22 cellular contexts compared by ENCODE assay signal in the genomic region with DNA sequence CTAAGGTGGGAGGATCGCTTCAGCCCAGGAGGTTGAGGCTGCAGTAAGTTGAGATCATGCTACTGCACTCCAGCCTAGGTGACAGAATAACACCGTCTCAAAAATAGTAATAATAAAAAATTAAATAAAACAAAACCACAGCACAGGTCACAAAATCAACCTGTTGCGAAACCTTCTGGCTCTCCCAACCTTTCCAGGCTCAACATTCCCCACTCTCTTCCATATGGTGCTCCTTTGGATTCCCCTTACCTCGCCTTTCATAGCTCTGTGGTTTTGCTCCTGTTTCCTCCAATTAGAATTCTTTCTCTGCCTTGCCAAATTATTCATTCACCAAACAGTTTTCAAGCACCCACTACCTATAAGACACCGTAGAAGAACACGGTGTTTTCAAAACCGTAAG. TPM values are rescaled to one million over a fixed set of nuclear protein-coding genes. Genes with fewer than 3 reads are reported as not detected.
DNase-seq lines count a peak whose midpoint lies in the region; ATAC-seq, FAIRE-seq and TF ChIP-seq lines count a peak whose summit lies in the region.
"Had no signal": no experiment of that assay in that cellular context is flagged by ENCODE, and none has a peak within 500 bp of the region (broad histone marks: within the 10 kb centered on the region; RNA-seq: fewer than 3 reads in every experiment).

No MANE protein-coding gene starts in this region.

- TF ChIP-seq EP300 in HepG2 (IDR thresholded peaks at IDR 0.05; ENCODE audit: low read depth in 2 of 2, low read length in 2 of 2) = no peak
- no peak for TF ChIP-seq EP300 in HepG2 (CRISPR knock-in tag; IDR thresholded peaks at IDR 0.05; ENCODE audit: borderline replicate concordance)

- no peak overlapping the region for H2BK120ac ChIP-seq in mesenchymal stem cell (ENCODE audit: low read depth, low read length)

- H3K27me3 Mint-ChIP-seq in chondrocyte (ENCODE audit: low read depth) = no peaks in the 10 kb centered on the region
- H3K27me3 Mint-ChIP-seq: activated naive CD8-positive, alpha-beta T cell treated with anti-CD3 and anti-CD28 coated beads for 36 hours; CD4-positive, alpha-beta T cell; stimulated activated memory B cell treated with anti-CD40 and anti-IgM and Interleukin-4, amounts not matched to agents 10 μg/mL and 1 μg/mL and 100 μg/mL, for 72 hours had no signal

- FAIRE-seq in HepG2 (lab: Jason Lieb, UNC) = no peak
- FAIRE-seq: bronchial epithelial cell had no signal

- H3K4me2 ChIP-seq in HepG2 (ENCODE audit: low read depth, low read length) = no peak overlapping the region
- H3K4me2 ChIP-seq in mesenchymal stem cell (ENCODE audit: low read length, poor library complexity, severe bottlenecking) = no peak overlapping the region
- H3K4me2 ChIP-seq: GM23338 had no signal

- no peak for TF ChIP-seq CTCF in HepG2 (CRISPR knock-in tag; IDR thresholded peaks at IDR 0.05)
- no peak for TF ChIP-seq CTCF in right lobe of liver (IDR thresholded peaks at IDR 0.05)
- TF ChIP-seq CTCF in chondrocyte (IDR thresholded peaks at IDR 0.05) = no peak

- no peak overlapping the region for H3K4me3 ChIP-seq in HepG2 (replicated peaks in 1 of 3; ENCODE audit: insufficient read depth in 1 of 3, low read depth in 2 of 3, low read length in 3 of 3)
- no peak overlapping the region for H3K4me3 ChIP-seq in right lobe of liver
- peak overlapping the region in 1 of 2 experiments; percentile 19 for H3K4me3 ChIP-seq in mesenchymal stem cell (ENCODE audit: insufficient read depth in 1 of 2, low read depth in 1 of 2, low read length in 2 of 2)
- H3K4me3 ChIP-seq: GM23338, heart right ventricle, SJSA1 had no signal

- H3K27ac ChIP-seq in HepG2 (ENCODE audit: extremely low read length, insufficient read depth, low read length) = no peak overlapping the region
- H3K27ac ChIP-seq in right lobe of liver = no peak overlapping the region
- peak overlapping the region; percentile 99 for H3K27ac ChIP-seq in mesenchymal stem cell (ENCODE audit: low read length, poor library complexity, severe bottlenecking)

- H2BK12ac ChIP-seq in mesenchymal stem cell (ENCODE audit: low read length in 2 of 2) = no peak overlapping the region

- DNase-seq in HepG2 (ENCODE audit: low spot score) (no peak), right lobe of liver (no peak), chondrocyte (ENCODE audit: low spot score) (no peak), mesenchymal stem cell (no peak), cortex of kidney (lab: John Stamatoyannopoulos, UW) (no peak)
- DNase-seq: activated naive CD8-positive, alpha-beta T cell treated with anti-CD3 and anti-CD28 coated beads for 36 hours; CD4-positive, alpha-beta T cell; DMS53; heart right ventricle; Kasumi-1; NCI-H1417; NCI-H526 treated with DMSO at 0.1 percent for 48 hours; nephron progenitor cell had no signal

- peaks cover 78% of the 10 kb centered on the region for H3K4me1 Mint-ChIP-seq in chondrocyte (ENCODE audit: low read depth)

- no peak overlapping the region for H3K4ac ChIP-seq in mesenchymal stem cell (ENCODE audit: low read depth in 1 of 2, low read length in 2 of 2)

- H3K4me1 ChIP-seq in HepG2 (ENCODE audit: insufficient read depth, low read length) (peaks cover 84% of the 10 kb centered on the region), right lobe of liver (peaks cover 0 to 61% (median 20%) of the 10 kb centered on the region in 4 donors), mesenchymal stem cell (ENCODE audit: control insufficient read depth, insufficient read depth, low read depth, low read length) (peaks cover 38% of the 10 kb centered on the region)

- H3K9ac ChIP-seq in HepG2 (ENCODE audit: insufficient read depth, low read depth, low read length) (no peak overlapping the region), mesenchymal stem cell (ENCODE audit: low read length) (peak overlapping the region; percentile 89)

- H3K36me3 ChIP-seq in HepG2 (replicated peaks in 1 of 2; ENCODE audit: control insufficient read depth in 1 of 2, insufficient read depth in 2 of 2, low read length in 2 of 2) (peaks cover 5 to 7% of the 10 kb centered on the region in 2 experiments; a peak in 4 of 5 replicates), right lobe of liver (no peaks in the 10 kb centered on the region), mesenchymal stem cell (ENCODE audit: control insufficient read depth in 1 of 2, insufficient read depth in 2 of 2, low read depth in 1 of 2, low read length in 2 of 2) (peaks cover 3 to 10% of the 10 kb centered on the region in 2 experiments)

- H3K79me1 ChIP-seq in mesenchymal stem cell (replicated peaks; ENCODE audit: low read length, poor library complexity, severe bottlenecking) = no peaks in the 10 kb centered on the region

- H4K8ac ChIP-seq in mesenchymal stem cell (ENCODE audit: low read length) = no peak overlapping the region

- H2BK5ac ChIP-seq in mesenchymal stem cell (ENCODE audit: low read depth, low read length, poor library complexity, severe bottlenecking) = no peak overlapping the region

- peaks cover 89% of the 10 kb centered on the region for H3K79me2 ChIP-seq in HepG2 (ENCODE audit: insufficient read depth, low read length)

- H3K36me3 Mint-ChIP-seq in chondrocyte (ENCODE audit: low read depth) = no peaks in the 10 kb centered on the region
- H3K36me3 Mint-ChIP-seq: mesothelial cell of epicardium had no signal

- H3K4me3 Mint-ChIP-seq in chondrocyte (ENCODE audit: unreplicated experiment) = no peak overlapping the region
- H3K4me3 Mint-ChIP-seq: activated naive CD8-positive, alpha-beta T cell treated with anti-CD3 and anti-CD28 coated beads for 36 hours; activated T-helper 1 cell treated with anti-CD3 and anti-CD28 coated beads, Interleukin-12 subunit alpha, Interleukin-12 subunit beta, Interleukin-2, Interleukin-4 antibody, amounts not matched to agents 30 ng/mL and 10 ng/mL and 1 ng/mL, durations not matched to agents 14 hours and 24 hours and 36 hours; GM23338; mesothelial cell of epicardium; nephron progenitor cell; stimulated activated memory B cell treated with anti-CD40 and anti-IgM and Interleukin-4, amounts not matched to agents 10 μg/mL and 1 μg/mL and 100 μg/mL, for 72 hours had no signal

- H4K20me1 ChIP-seq in HepG2 (ENCODE audit: insufficient read depth, low read length) = peaks cover 21% of the 10 kb centered on the region; the same call in 1 of the 2 replicates

- H3K9me3 ChIP-seq in HepG2 (ENCODE audit: low read length) = no peaks in the 10 kb centered on the region
- no peaks in the 10 kb centered on the region for H3K9me3 ChIP-seq in right lobe of liver
- no peaks in the 10 kb centered on the region for H3K9me3 ChIP-seq in mesenchymal stem cell (ENCODE audit: control insufficient read depth, low read length)
- H3K9me3 ChIP-seq: heart right ventricle, SJSA1 had no signal

- no peaks in the 10 kb centered on the region for H3K9me3 Mint-ChIP-seq in chondrocyte (ENCODE audit: low read depth)
- H3K9me3 Mint-ChIP-seq: activated naive CD8-positive, alpha-beta T cell treated with anti-CD3 and anti-CD28 coated beads for 36 hours; activated T-helper 1 cell treated with anti-CD3 and anti-CD28 coated beads, Interleukin-12 subunit alpha, Interleukin-12 subunit beta, Interleukin-2, Interleukin-4 antibody, amounts not matched to agents 30 ng/mL and 10 ng/mL and 1 ng/mL, durations not matched to agents 14 hours and 24 hours and 36 hours; CD4-positive, alpha-beta T cell; GM23338; mesothelial cell of epicardium; nephron progenitor cell; stimulated activated memory B cell treated with anti-CD40 and anti-IgM and Interleukin-4, amounts not matched to agents 10 μg/mL and 1 μg/mL and 100 μg/mL, for 72 hours had no signal

- H3K23ac ChIP-seq in mesenchymal stem cell (ENCODE audit: low read length in 2 of 2) = no peak overlapping the region

- H3K14ac ChIP-seq in mesenchymal stem cell (ENCODE audit: low read length in 2 of 2) = no peak overlapping the region

- ATAC-seq in HepG2 (no peak), right lobe of liver (no peak), GM21367 (IDR thresholded peaks at IDR 0.05; ENCODE audit: unreplicated experiment) (no peak), GM19452 (IDR thresholded peaks at IDR 0.05; ENCODE audit: unreplicated experiment) (no peak), HG03108 (IDR thresholded peaks at IDR 0.05; ENCODE audit: unreplicated experiment) (no peak)
- ATAC-seq: GM23338; heart right ventricle; stimulated activated memory B cell treated with anti-CD40 and anti-IgM and Interleukin-4, amounts not matched to agents 10 μg/mL and 1 μg/mL and 100 μg/mL, for 72 hours had no signal

- H3K18ac ChIP-seq in mesenchymal stem cell (ENCODE audit: low read depth in 1 of 2, low read length in 2 of 2) = no peak overlapping the region

- TF ChIP-seq RAD21 in HepG2 (CRISPR knock-in tag; IDR thresholded peaks at IDR 0.05) = no peak

- H4K91ac ChIP-seq in mesenchymal stem cell (ENCODE audit: low read length) = no peak overlapping the region

- no peak overlapping the region for H2AK5ac ChIP-seq in mesenchymal stem cell (ENCODE audit: low read length, severe bottlenecking)

- WGBS in HepG2 (ENCODE audit: low lambda C conversion rate) = 96% methylated on average over 7 of the region's 7 CpGs
- 77% methylated on average over 6 of the region's 7 CpGs for WGBS in right lobe of liver (ENCODE audit: insufficient coverage, low coverage, low lambda C conversion rate, missing lambda C conversion rate)
- 91% methylated on average over 7 of the region's 7 CpGs for WGBS in mesenchymal stem cell

- in situ Hi-C loops in HepG2 (cut with HindIII; ENCODE audit: extremely low pct_ligation_motif_present, low pct_unique_long_range_greater_than_20kb) = no loop called here

- H2AFZ ChIP-seq in HepG2 (ENCODE audit: low read length) = no peak overlapping the region
- H2AFZ ChIP-seq in mesenchymal stem cell (ENCODE audit: low read depth, low read length) = no peak overlapping the region
- H2AFZ ChIP-seq: GM23338 had no signal

- BruUV-seq in HepG2 (replicated peaks; lab: Mats Ljungman, UMichigan) = no TSS peak

- CTCF ChIA-PET in HepG2 (lab: Yijun Ruan, JAX; ENCODE audit: low intra/inter-chr PET ratio, low total read pairs) = no interaction called here

- H2BK15ac ChIP-seq in mesenchymal stem cell (ENCODE audit: low read depth, poor library complexity, severe bottlenecking) = no peak overlapping the region

- H3K27ac Mint-ChIP-seq in chondrocyte (ENCODE audit: unreplicated experiment) = peak overlapping the region; percentile 57
- H3K27ac Mint-ChIP-seq: activated naive CD8-positive, alpha-beta T cell treated with anti-CD3 and anti-CD28 coated beads for 36 hours; activated T-helper 1 cell treated with anti-CD3 and anti-CD28 coated beads, Interleukin-12 subunit alpha, Interleukin-12 subunit beta, Interleukin-2, Interleukin-4 antibody, amounts not matched to agents 30 ng/mL and 10 ng/mL and 1 ng/mL, durations not matched to agents 14 hours and 24 hours and 36 hours; CD4-positive, alpha-beta T cell; GM23338 had no signal

- intact Hi-C loops in HepG2 (cut with micrococcal nuclease; ENCODE audit: unreplicated experiment) (no loop called here), right lobe of liver (cut with DNase I) (no loop called here)

- TF ChIP-seq POLR2A in HepG2 (IDR thresholded peaks at IDR 0.05; ENCODE audit: insufficient read depth in 1 of 2, low read depth in 2 of 2, low read length in 2 of 2) = no peak
- TF ChIP-seq POLR2A in right lobe of liver (IDR thresholded peaks at IDR 0.05) = no peak

- POLR2A ChIA-PET in HepG2 (lab: Yijun Ruan, JAX) = interaction anchor here (1.5 to 2.1 kb wide), 2 partner anchors 12 to 31 kb away, joined by 3 to 9 read pairs; no protein-coding TSS in a partner anchor

- H3K27me3 ChIP-seq in HepG2 (ENCODE audit: control insufficient read depth in 1 of 2, insufficient read depth in 2 of 2, low read length in 2 of 2) (no peaks in the 10 kb centered on the region; a peak in 1 of 5 replicates), right lobe of liver (no peaks in the 10 kb centered on the region), mesenchymal stem cell (ENCODE audit: control insufficient read depth in 1 of 2, insufficient read depth in 1 of 2, low read length in 2 of 2) (no peaks in the 10 kb centered on the region)
- H3K27me3 ChIP-seq: heart right ventricle, SJSA1 had no signal

RNA-seq across cellular contexts. Expression of gene ZDHHC7, which starts 4.7 kb away (rescaled TPM):
- total RNA-seq in HepG2 (2016; rRNA removed; fragmentation: Illumina TruSeq; extraction: Trizol) = 39.6 and 46.8 TPM in 2 replicates
- total RNA-seq in HepG2 (2016; cell fraction: cytosol; rRNA removed; fragmentation: Illumina TruSeq; extraction: Trizol; ENCODE audit: low read depth) = 7.0 and 8.2 TPM in 2 replicates
- 36.4 and 48.1 TPM in 2 replicates for total RNA-seq in HepG2 (2016; cell fraction: insoluble cytoplasmic fraction; rRNA removed; fragmentation: Illumina TruSeq; extraction: Trizol)
- total RNA-seq in HepG2 (2016; cell fraction: membrane; rRNA removed; fragmentation: Illumina TruSeq; extraction: Trizol) = 31.2 and 33.2 TPM in 2 replicates
- 34.5 and 37.8 TPM in 2 replicates for total RNA-seq in HepG2 (2016; cell fraction: nucleus; rRNA removed; fragmentation: Illumina TruSeq; extraction: Trizol)
- 67.6 and 79.2 TPM in 2 replicates for polyA plus RNA-seq in HepG2 (2011; rRNA removed)
- polyA plus RNA-seq in HepG2 (2011; cell fraction: cytosol; rRNA removed) = 96.7 and 128 TPM in 2 replicates
- 127 and 132 TPM in 2 replicates for polyA plus RNA-seq in HepG2 (2011; cell fraction: nucleus; rRNA removed)
- polyA plus RNA-seq in HepG2 (2012) = 56.5 and 63.5 TPM in 2 replicates
- 4.1 and 4.9 TPM in 2 replicates for polyA plus RNA-seq in HepG2 (2016; cell fraction: cytosol; fragmentation: Illumina TruSeq; extraction: Trizol; ENCODE audit: low read depth)
- polyA plus RNA-seq in HepG2 (2016; cell fraction: insoluble cytoplasmic fraction; fragmentation: Illumina TruSeq; extraction: Trizol; ENCODE audit: low read depth) = 35.0 and 37.7 TPM in 2 replicates
- 18.0 and 19.5 TPM in 2 replicates for polyA plus RNA-seq in HepG2 (2016; cell fraction: membrane; fragmentation: Illumina TruSeq; extraction: Trizol; ENCODE audit: low read depth)
- 57.2 and 68.7 TPM in 2 replicates for polyA plus RNA-seq in HepG2 (2016; cell fraction: nucleus; fragmentation: Illumina TruSeq; extraction: Trizol; ENCODE audit: insufficient read depth, low read depth)
- polyA minus RNA-seq in HepG2 (2011; rRNA and poly(A)+ RNA removed; ENCODE audit: low replicate concordance) = 49.1 and 145 TPM in 2 replicates
- 43.3 and 54.9 TPM in 2 replicates for polyA minus RNA-seq in HepG2 (2011; cell fraction: cytosol; rRNA and poly(A)+ RNA removed)
- polyA minus RNA-seq in HepG2 (2011; cell fraction: nucleus; rRNA and poly(A)+ RNA removed) = 53.7 and 58.9 TPM in 2 replicates
- total RNA-seq in right lobe of liver = 10 to 100 TPM; 10.7 to 27.5 (median 19.0) TPM
- 45.3 to 51.6 TPM (median 50.2 TPM) in 3 replicates for total RNA-seq in chondrocyte
- polyA plus RNA-seq in mesenchymal stem cell (2013, experiment 1 of 2) = 64.9 TPM
- 65.2 TPM for polyA plus RNA-seq in mesenchymal stem cell (2013, experiment 2 of 2)

RNA-seq across cellular contexts. Expression of gene KIAA0513, which starts 21.0 kb away (rescaled TPM):
- total RNA-seq in HepG2 (2016; rRNA removed; fragmentation: Illumina TruSeq; extraction: Trizol) (1.5 and 1.8 TPM in 2 replicates), right lobe of liver (1 to 10 TPM; 2.6 to 7.4 (median 4.7) TPM), chondrocyte (10.4 to 13.0 TPM (median 11.6 TPM) in 3 replicates)
- 0.62 and 0.91 TPM in 2 replicates for total RNA-seq in HepG2 (2016; cell fraction: cytosol; rRNA removed; fragmentation: Illumina TruSeq; extraction: Trizol; ENCODE audit: low read depth)
- 1.5 and 1.7 TPM in 2 replicates for total RNA-seq in HepG2 (2016; cell fraction: insoluble cytoplasmic fraction; rRNA removed; fragmentation: Illumina TruSeq; extraction: Trizol)
- 0.99 and 1.1 TPM in 2 replicates for total RNA-seq in HepG2 (2016; cell fraction: membrane; rRNA removed; fragmentation: Illumina TruSeq; extraction: Trizol)
- total RNA-seq in HepG2 (2016; cell fraction: nucleus; rRNA removed; fragmentation: Illumina TruSeq; extraction: Trizol) = 0.75 and 1.6 TPM in 2 replicates
- 1.8 and 2.4 TPM in 2 replicates for polyA plus RNA-seq in HepG2 (2011; rRNA removed)
- polyA plus RNA-seq in HepG2 (2011; cell fraction: cytosol; rRNA removed) = 1.6 and 2.3 TPM in 2 replicates
- 6.1 and 6.2 TPM in 2 replicates for polyA plus RNA-seq in HepG2 (2011; cell fraction: nucleus; rRNA removed)
- 1.6 and 2.5 TPM in 2 replicates for polyA plus RNA-seq in HepG2 (2012)
- polyA plus RNA-seq in HepG2 (2016; cell fraction: cytosol; fragmentation: Illumina TruSeq; extraction: Trizol; ENCODE audit: low read depth) = 0.47 and 1.2 TPM in 2 replicates
- 1.3 and 1.5 TPM in 2 replicates for polyA plus RNA-seq in HepG2 (2016; cell fraction: insoluble cytoplasmic fraction; fragmentation: Illumina TruSeq; extraction: Trizol; ENCODE audit: low read depth)
- polyA plus RNA-seq in HepG2 (2016; cell fraction: membrane; fragmentation: Illumina TruSeq; extraction: Trizol; ENCODE audit: low read depth) = 0.90 and 1.2 TPM in 2 replicates
- 1.4 and 2.0 TPM in 2 replicates for polyA plus RNA-seq in HepG2 (2016; cell fraction: nucleus; fragmentation: Illumina TruSeq; extraction: Trizol; ENCODE audit: insufficient read depth, low read depth)
- 1.2 and 3.4 TPM in 2 replicates for polyA minus RNA-seq in HepG2 (2011; rRNA and poly(A)+ RNA removed; ENCODE audit: low replicate concordance)
- 0.99 and 1.8 TPM in 2 replicates for polyA minus RNA-seq in HepG2 (2011; cell fraction: cytosol; rRNA and poly(A)+ RNA removed)
- polyA minus RNA-seq in HepG2 (2011; cell fraction: nucleus; rRNA and poly(A)+ RNA removed) = 3.6 and 5.5 TPM in 2 replicates
- polyA plus RNA-seq in mesenchymal stem cell (2013, experiment 1 of 2) = 8.5 TPM
- polyA plus RNA-seq in mesenchymal stem cell (2013, experiment 2 of 2) = 8.0 TPM
